In the genomic region with DNA sequence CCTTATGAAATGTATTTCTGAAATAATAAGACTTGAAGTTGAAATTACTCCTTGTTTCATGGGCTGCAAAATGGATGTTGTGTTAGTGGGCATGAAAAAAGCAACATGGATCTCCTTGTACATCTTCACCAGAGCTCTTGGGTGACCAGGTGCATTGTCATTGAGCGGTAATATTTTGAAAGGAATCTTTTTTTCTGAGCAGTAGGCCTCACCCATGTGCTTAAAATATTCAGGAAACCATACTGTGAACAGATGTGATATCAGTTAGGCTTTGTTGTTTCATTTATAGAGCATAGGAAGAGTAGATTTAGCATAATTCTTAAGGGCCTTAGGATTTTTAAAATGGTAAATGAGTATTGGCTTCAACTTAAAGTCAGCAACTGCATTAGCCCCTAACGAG, we compare ENCODE assay signal across 26 cellular contexts. TPM values are rescaled to one million over a fixed set of nuclear protein-coding genes. Genes with fewer than 3 reads are reported as not detected.
"Had no signal": no experiment of that assay in that cellular context is flagged by ENCODE, and none has a peak within 500 bp of the region (broad histone marks: within the 10 kb centered on the region; RNA-seq: fewer than 3 reads in every experiment).

No MANE protein-coding gene starts in this region.

- H3K4me3 ChIP-seq: breast epithelium, mucosa of descending colon, pancreas, right lobe of liver, upper lobe of right lung had no signal

- H3K9me3 ChIP-seq: breast epithelium, mucosa of descending colon, neutrophil, pancreas, right lobe of liver, upper lobe of right lung had no signal

- H3K27me3 ChIP-seq: breast epithelium, neutrophil, pancreas, right lobe of liver, upper lobe of right lung had no signal

- H3K36me3 Mint-ChIP-seq: natural killer cell had no signal

- DNase-seq: activated CD4-positive, alpha-beta T cell treated with anti-CD3 and anti-CD28 coated beads for 48 hours; activated CD8-positive, alpha-beta T cell treated with anti-CD3 and anti-CD28 coated beads for 36 hours; activated naive CD4-positive, alpha-beta T cell treated with anti-CD3 and anti-CD28 coated beads for 36 hours; activated T-cell treated with anti-CD3 and anti-CD28 coated beads, Interleukin-2, amount 50 U/mL, for 1 hour; cerebellar nuclear complex; cortex of kidney; erythroblast; head of caudate nucleus; left ventricle myocardium superior; mesenchymal stem cell; mucosa of descending colon; natural killer cell; pancreas; right lobe of liver; small intestine; stimulated activated CD4-positive, alpha-beta T cell treated with anti-CD3 and anti-CD28 coated beads, Interleukin-4, amount 100 ng/mL, for 4 hours; stimulated activated naive CD4-positive, alpha-beta T cell had no signal

- H3K27ac ChIP-seq: breast epithelium, neutrophil, pancreas, right lobe of liver, upper lobe of right lung had no signal

- H3K4me1 ChIP-seq: breast epithelium, pancreas, right lobe of liver, upper lobe of right lung had no signal

- H3K36me3 ChIP-seq: breast epithelium, neutrophil, pancreas, right lobe of liver, upper lobe of right lung had no signal

- H3K27ac Mint-ChIP-seq: activated CD8-positive, alpha-beta T cell treated with anti-CD3 and anti-CD28 coated beads for 36 hours; activated naive CD4-positive, alpha-beta T cell treated with anti-CD3 and anti-CD28 coated beads for 36 hours; activated T-helper 17 cell treated with anti-CD3 and anti-CD28 coated beads, Interleukin-2, amount 50 U/mL, for 72 hours; natural killer cell had no signal

- ATAC-seq: activated CD8-positive, alpha-beta T cell treated with anti-CD3 and anti-CD28 coated beads for 36 hours; activated T-helper 17 cell treated with anti-CD3 and anti-CD28 coated beads, Interleukin-2, amount 50 U/mL, for 72 hours; left ventricle myocardium superior; natural killer cell; pancreas; right lobe of liver; upper lobe of right lung had no signal

- H3K4me3 Mint-ChIP-seq: activated CD8-positive, alpha-beta T cell treated with anti-CD3 and anti-CD28 coated beads for 36 hours; activated naive CD4-positive, alpha-beta T cell treated with anti-CD3 and anti-CD28 coated beads for 36 hours; activated T-helper 17 cell treated with anti-CD3 and anti-CD28 coated beads, Interleukin-2, amount 50 U/mL, for 72 hours; natural killer cell had no signal

- H3K9me3 Mint-ChIP-seq: activated CD8-positive, alpha-beta T cell treated with anti-CD3 and anti-CD28 coated beads for 36 hours; activated naive CD4-positive, alpha-beta T cell treated with anti-CD3 and anti-CD28 coated beads for 36 hours; activated T-helper 17 cell treated with anti-CD3 and anti-CD28 coated beads, Interleukin-2, amount 50 U/mL, for 72 hours; natural killer cell had no signal

- H3K27me3 Mint-ChIP-seq: activated CD8-positive, alpha-beta T cell treated with anti-CD3 and anti-CD28 coated beads for 36 hours; activated T-helper 17 cell treated with anti-CD3 and anti-CD28 coated beads, Interleukin-2, amount 50 U/mL, for 72 hours had no signal

- FAIRE-seq: astrocyte, endometrium, frontal cortex, pancreas, small intestine, TTC549 had no signal

RNA-seq across cellular contexts. Expression of a gene that starts 26.8 kb away (rescaled TPM):
- total RNA-seq: astrocyte, frontal cortex, kidney epithelial cell, left ventricle myocardium superior had no signal
